ENCODE assay signal across 19 cellular contexts in genomic region chr21:34970566-34970965, GRCh38.
DNase-seq lines count a peak whose midpoint lies in the region; ATAC-seq and TF ChIP-seq lines count a peak whose summit lies in the region.
"Had no signal": no experiment of that assay in that cellular context is flagged by ENCODE, and none has a peak within 500 bp of the region (broad histone marks: within the 10 kb centered on the region; RNA-seq: fewer than 3 reads in every experiment).

No MANE protein-coding gene starts in this region.

- intact Hi-C loops in CD4-positive, alpha-beta T cell (cut with DNase I, micrococcal nuclease): loop anchor here (5.0 kb wide), 3 partner anchors 33 to 77 kb away; partner anchors contain the start of gene RUNX1 (in 2 of the 2)
- intact Hi-C loops in activated T-helper 1 cell treated with anti-CD3 and anti-CD28 coated beads, Interleukin-12 subunit alpha, Interleukin-12 subunit beta, Interleukin-2, Interleukin-4 antibody, amounts not matched to agents 30 ng/mL and 10 ng/mL and 1 ng/mL, durations not matched to agents 14 hours and 24 hours and 36 hours (cut with micrococcal nuclease): no loop called here

- no peak for DNase-seq in T-helper 2 cell treated with Interferon-gamma antibody and Interleukin-4, amounts not matched to agents 5 μg/mL and 100 μg/mL, for 36 hours (ENCODE audit: low spot score)
- DNase-seq in T-helper 2 cell: no peak
- no peak for DNase-seq in CD4-positive, alpha-beta T cell
- DNase-seq in activated T-helper 1 cell treated with anti-CD3 and anti-CD28 coated beads, Interleukin-12 subunit alpha, Interleukin-12 subunit beta, Interleukin-2, Interleukin-4 antibody, amounts not matched to agents 30 ng/mL and 10 ng/mL and 1 ng/mL, durations not matched to agents 14 hours and 24 hours and 36 hours (ENCODE audit: low spot score): no peak
- DNase-seq in hepatic stellate cell (ENCODE audit: low spot score): no peak
- DNase-seq: DMS153, HFFc6, Kasumi-1, MM.1S, NCI-H1105, NCI-H1694, NCI-H510A treated with DMSO at 0.1 percent for 48 hours, NCI-H82, PC-9, SJCRH30 had no signal

- POLR2A ChIA-PET in CD4-positive, alpha-beta T cell (lab: Charles Lee): interaction anchor here (1.1 to 2.1 kb wide), 2 partner anchors 24 to 37 kb away, joined by 3 to 5 read pairs; no protein-coding TSS in a partner anchor

- peak overlapping the region; percentile 84 for H3K4me3 Mint-ChIP-seq in T-helper 2 cell treated with Interferon-gamma antibody and Interleukin-4, amounts not matched to agents 5 μg/mL and 100 μg/mL, for 36 hours
- peak overlapping the region; percentile 68 for H3K4me3 Mint-ChIP-seq in CD4-positive, alpha-beta T cell
- peak overlapping the region; percentile 23 for H3K4me3 Mint-ChIP-seq in activated T-helper 1 cell treated with anti-CD3 and anti-CD28 coated beads, Interleukin-12 subunit alpha, Interleukin-12 subunit beta, Interleukin-2, Interleukin-4 antibody, amounts not matched to agents 30 ng/mL and 10 ng/mL and 1 ng/mL, durations not matched to agents 14 hours and 24 hours and 36 hours
- no peak overlapping the region for H3K4me3 Mint-ChIP-seq in stimulated activated memory B cell treated with anti-CD40 and anti-IgM and Interleukin-4, amounts not matched to agents 10 μg/mL and 1 μg/mL and 100 μg/mL, for 72 hours
- H3K4me3 Mint-ChIP-seq: HFFc6 had no signal

- H3K27me3 Mint-ChIP-seq in T-helper 2 cell treated with Interferon-gamma antibody and Interleukin-4, amounts not matched to agents 5 μg/mL and 100 μg/mL, for 36 hours (ENCODE audit: low read depth): no peaks in the 10 kb centered on the region
- H3K27me3 Mint-ChIP-seq in CD4-positive, alpha-beta T cell: no peaks in the 10 kb centered on the region
- peaks cover 4% of the 10 kb centered on the region for H3K27me3 Mint-ChIP-seq in activated T-helper 1 cell treated with anti-CD3 and anti-CD28 coated beads, Interleukin-12 subunit alpha, Interleukin-12 subunit beta, Interleukin-2, Interleukin-4 antibody, amounts not matched to agents 30 ng/mL and 10 ng/mL and 1 ng/mL, durations not matched to agents 14 hours and 24 hours and 36 hours (ENCODE audit: insufficient read depth)
- no peaks in the 10 kb centered on the region for H3K27me3 Mint-ChIP-seq in stimulated activated memory B cell treated with anti-CD40 and anti-IgM and Interleukin-4, amounts not matched to agents 10 μg/mL and 1 μg/mL and 100 μg/mL, for 72 hours

- no peaks in the 10 kb centered on the region for H3K27me3 ChIP-seq in CD4-positive, alpha-beta T cell (ENCODE audit: control insufficient read depth, insufficient read depth, low read length)
- H3K27me3 ChIP-seq: SJCRH30 had no signal

- H3K27ac ChIP-seq in CD4-positive, alpha-beta T cell (ENCODE audit: low read depth, low read length): no peak overlapping the region
- H3K27ac ChIP-seq: 22Rv1, SJCRH30 had no signal

- peak overlapping the region; percentile 79 for H3K27ac Mint-ChIP-seq in T-helper 2 cell treated with Interferon-gamma antibody and Interleukin-4, amounts not matched to agents 5 μg/mL and 100 μg/mL, for 36 hours
- peak overlapping the region; percentile 86 for H3K27ac Mint-ChIP-seq in CD4-positive, alpha-beta T cell
- H3K27ac Mint-ChIP-seq in activated T-helper 1 cell treated with anti-CD3 and anti-CD28 coated beads, Interleukin-12 subunit alpha, Interleukin-12 subunit beta, Interleukin-2, Interleukin-4 antibody, amounts not matched to agents 30 ng/mL and 10 ng/mL and 1 ng/mL, durations not matched to agents 14 hours and 24 hours and 36 hours: peak overlapping the region; percentile 49
- H3K27ac Mint-ChIP-seq in stimulated activated memory B cell treated with anti-CD40 and anti-IgM and Interleukin-4, amounts not matched to agents 10 μg/mL and 1 μg/mL and 100 μg/mL, for 72 hours: peak overlapping the region; percentile 92
- H3K27ac Mint-ChIP-seq: HFFc6 had no signal

- no peak for TF ChIP-seq CTCF in CD4-positive, alpha-beta T cell (IDR thresholded peaks at IDR 0.05)

- H3K9me3 ChIP-seq in CD4-positive, alpha-beta T cell (ENCODE audit: control insufficient read depth, low read length): no peaks in the 10 kb centered on the region
- H3K9me3 ChIP-seq: SJCRH30 had no signal

- peaks cover 51% of the 10 kb centered on the region for H3K36me3 Mint-ChIP-seq in T-helper 2 cell treated with Interferon-gamma antibody and Interleukin-4, amounts not matched to agents 5 μg/mL and 100 μg/mL, for 36 hours (ENCODE audit: low read depth)
- H3K36me3 Mint-ChIP-seq in CD4-positive, alpha-beta T cell (ENCODE audit: low read depth): peaks cover 44% of the 10 kb centered on the region
- peaks cover 40% of the 10 kb centered on the region for H3K36me3 Mint-ChIP-seq in activated T-helper 1 cell treated with anti-CD3 and anti-CD28 coated beads, Interleukin-12 subunit alpha, Interleukin-12 subunit beta, Interleukin-2, Interleukin-4 antibody, amounts not matched to agents 30 ng/mL and 10 ng/mL and 1 ng/mL, durations not matched to agents 14 hours and 24 hours and 36 hours (ENCODE audit: low read depth)
- H3K36me3 Mint-ChIP-seq in stimulated activated memory B cell treated with anti-CD40 and anti-IgM and Interleukin-4, amounts not matched to agents 10 μg/mL and 1 μg/mL and 100 μg/mL, for 72 hours: peaks cover 38% of the 10 kb centered on the region

- H3K9me3 Mint-ChIP-seq in T-helper 2 cell treated with Interferon-gamma antibody and Interleukin-4, amounts not matched to agents 5 μg/mL and 100 μg/mL, for 36 hours: no peaks in the 10 kb centered on the region
- H3K9me3 Mint-ChIP-seq in CD4-positive, alpha-beta T cell: no peaks in the 10 kb centered on the region
- peaks cover 4% of the 10 kb centered on the region for H3K9me3 Mint-ChIP-seq in activated T-helper 1 cell treated with anti-CD3 and anti-CD28 coated beads, Interleukin-12 subunit alpha, Interleukin-12 subunit beta, Interleukin-2, Interleukin-4 antibody, amounts not matched to agents 30 ng/mL and 10 ng/mL and 1 ng/mL, durations not matched to agents 14 hours and 24 hours and 36 hours
- H3K9me3 Mint-ChIP-seq in stimulated activated memory B cell treated with anti-CD40 and anti-IgM and Interleukin-4, amounts not matched to agents 10 μg/mL and 1 μg/mL and 100 μg/mL, for 72 hours: no peaks in the 10 kb centered on the region
- H3K9me3 Mint-ChIP-seq: HFFc6 had no signal

- CTCF ChIA-PET in CD4-positive, alpha-beta T cell (lab: Charles Lee): interaction anchor here (1.0 to 2.0 kb wide), 3 partner anchors 10 to 81 kb away, joined by 3 to 8 read pairs (median 5); no protein-coding TSS in a partner anchor

- no peak for ATAC-seq in CD4-positive, alpha-beta T cell (ENCODE audit: poor library complexity)
- no peak for ATAC-seq in stimulated activated memory B cell treated with anti-CD40 and anti-IgM and Interleukin-4, amounts not matched to agents 10 μg/mL and 1 μg/mL and 100 μg/mL, for 72 hours
- ATAC-seq in HG02610 (IDR thresholded peaks at IDR 0.05; ENCODE audit: unreplicated experiment) (no peak), HG03571 (IDR thresholded peaks at IDR 0.05; ENCODE audit: unreplicated experiment) (no peak)

- peaks cover 86% of the 10 kb centered on the region for H3K4me1 Mint-ChIP-seq in T-helper 2 cell treated with Interferon-gamma antibody and Interleukin-4, amounts not matched to agents 5 μg/mL and 100 μg/mL, for 36 hours (ENCODE audit: low read depth)
- peaks cover 96% of the 10 kb centered on the region for H3K4me1 Mint-ChIP-seq in CD4-positive, alpha-beta T cell (ENCODE audit: low read depth)
- H3K4me1 Mint-ChIP-seq in activated T-helper 1 cell treated with anti-CD3 and anti-CD28 coated beads, Interleukin-12 subunit alpha, Interleukin-12 subunit beta, Interleukin-2, Interleukin-4 antibody, amounts not matched to agents 30 ng/mL and 10 ng/mL and 1 ng/mL, durations not matched to agents 14 hours and 24 hours and 36 hours (ENCODE audit: low read depth): peaks cover 94% of the 10 kb centered on the region
- H3K4me1 Mint-ChIP-seq in stimulated activated memory B cell treated with anti-CD40 and anti-IgM and Interleukin-4, amounts not matched to agents 10 μg/mL and 1 μg/mL and 100 μg/mL, for 72 hours: peaks cover 70% of the 10 kb centered on the region
